ENCODE assay signal across 8 cellular contexts in the genomic region with DNA sequence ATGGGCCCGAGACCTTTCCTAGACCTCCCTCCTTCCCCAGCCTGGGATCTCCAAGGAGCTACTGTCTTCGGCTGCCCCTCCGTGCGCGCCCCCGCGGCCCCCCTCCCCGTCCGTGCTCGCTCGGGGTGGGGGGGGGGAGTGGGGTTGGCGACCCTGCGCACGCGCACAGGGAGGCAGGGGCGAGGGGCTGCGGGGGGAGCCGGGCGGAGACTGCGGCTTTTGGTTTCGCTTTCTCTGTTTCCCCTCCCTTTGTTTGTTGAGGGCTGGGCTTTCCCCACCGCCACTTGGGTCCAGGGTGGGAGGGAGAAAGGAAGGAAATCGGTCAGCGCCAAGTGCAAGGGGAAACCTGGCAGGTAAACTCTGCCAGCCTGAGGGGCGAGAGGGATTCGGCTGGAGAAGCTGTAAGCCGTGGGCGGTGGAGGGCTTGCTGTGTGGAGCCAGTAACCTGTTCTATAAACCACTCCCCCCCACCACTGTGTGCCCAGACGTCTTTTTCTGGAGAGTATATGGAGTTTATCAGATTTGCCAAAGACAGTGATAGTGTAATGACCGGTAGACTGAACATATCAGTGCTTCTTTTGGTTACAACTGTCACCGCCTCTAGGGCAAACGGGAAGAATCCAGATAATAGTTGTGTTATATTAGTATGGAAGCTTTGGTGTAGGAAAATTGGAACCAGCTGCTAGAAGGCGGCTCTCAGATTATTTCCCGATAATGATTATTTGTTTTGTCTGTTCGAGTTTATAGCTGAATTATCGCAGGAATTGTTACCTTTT. TPM values are rescaled to one million over a fixed set of nuclear protein-coding genes. Genes with fewer than 3 reads are reported as not detected.
A peak's percentile ranks its signal among the peaks of the same experiment; 100 is the strongest.
DNase-seq lines count a peak whose midpoint lies in the region; ATAC-seq lines count a peak whose summit lies in the region.

No MANE protein-coding gene starts in this region.

- H3K36me3 Mint-ChIP-seq in activated CD4-positive, alpha-beta memory T cell treated with anti-CD3 and anti-CD28 coated beads for 36 hours = peaks cover 55% of the 10 kb centered on the region

- POLR2A ChIA-PET in activated CD4-positive, alpha-beta memory T cell treated with anti-CD3 and anti-CD28 coated beads for 36 hours (lab: Charles Lee) = interaction anchor here (0.8 to 3.7 kb wide), 12 partner anchors 9 to 265 kb away, joined by 3 to 33 read pairs (median 8); a partner anchor contains a TSS

- peak overlapping the region; percentile 98 for H3K4me3 Mint-ChIP-seq in activated CD4-positive, alpha-beta memory T cell treated with anti-CD3 and anti-CD28 coated beads for 36 hours

- H3K27ac Mint-ChIP-seq in activated CD4-positive, alpha-beta memory T cell treated with anti-CD3 and anti-CD28 coated beads for 36 hours = peak overlapping the region; percentile 95

- DNase-seq in SIG-M5 treated with dmso at 0.1 percent for 504 hours (lab: John Stamatoyannopoulos, UW; ENCODE audit: unreplicated experiment) (peak; percentile 42), SIG-M5 (lab: John Stamatoyannopoulos, UW) (no peak), NCI-H345 treated with DMSO at 0.1 percent for 48 hours (lab: John Stamatoyannopoulos, UW; ENCODE audit: unreplicated experiment) (peak; percentile 48), ecto neural progenitor cell (ENCODE audit: low spot score) (peak; percentile 82), medulla oblongata (ENCODE audit: extremely low spot score) (peak; percentile 69)
- DNase-seq in activated CD4-positive, alpha-beta memory T cell treated with anti-CD3 and anti-CD28 coated beads for 36 hours = peak; percentile 89
- DNase-seq in stimulated activated CD8-positive, alpha-beta memory T cell treated with anti-CD3 and anti-CD28 coated beads, Interleukin-12 subunit alpha, Interleukin-12 subunit beta, amount 100 ng/mL, for 4 hours (ENCODE audit: low read depth) = peak; percentile 74

- H3K9me3 Mint-ChIP-seq in activated CD4-positive, alpha-beta memory T cell treated with anti-CD3 and anti-CD28 coated beads for 36 hours = no peaks in the 10 kb centered on the region

- intact Hi-C loops in activated CD4-positive, alpha-beta memory T cell treated with anti-CD3 and anti-CD28 coated beads for 36 hours (cut with micrococcal nuclease) = loop anchor here (1.0 kb wide), 7 partner anchors 19 to 473 kb away; a partner anchor contains a TSS

- CTCF ChIA-PET in activated CD4-positive, alpha-beta memory T cell treated with anti-CD3 and anti-CD28 coated beads for 36 hours (lab: Charles Lee) = interaction anchor here (0.6 to 1.3 kb wide), 3 partner anchors 145 to 201 kb away, joined by 3 to 5 read pairs (median 5); no protein-coding TSS in a partner anchor

- H3K4me1 Mint-ChIP-seq in activated CD4-positive, alpha-beta memory T cell treated with anti-CD3 and anti-CD28 coated beads for 36 hours (ENCODE audit: low read depth) = peaks cover 59% of the 10 kb centered on the region

- peak; percentile 30 for ATAC-seq in HG03103 (IDR thresholded peaks at IDR 0.05; ENCODE audit: low read depth, unreplicated experiment)

- no peaks in the 10 kb centered on the region for H3K27me3 Mint-ChIP-seq in activated CD4-positive, alpha-beta memory T cell treated with anti-CD3 and anti-CD28 coated beads for 36 hours

RNA-seq across cellular contexts. Expression of a gene that starts 0.7 kb away (rescaled TPM):
- 100 to 1,000 TPM; 173 to 184 TPM for total RNA-seq in activated CD4-positive, alpha-beta memory T cell treated with anti-CD3 and anti-CD28 coated beads for 36 hours

RNA-seq across cellular contexts. Expression of a gene that starts 24.3 kb away (rescaled TPM):
- 10 to 100 TPM; 43.7 to 45.9 TPM for total RNA-seq in activated CD4-positive, alpha-beta memory T cell treated with anti-CD3 and anti-CD28 coated beads for 36 hours

RNA-seq across cellular contexts. Expression of a gene that starts 50.7 kb away (rescaled TPM):
- total RNA-seq in activated CD4-positive, alpha-beta memory T cell treated with anti-CD3 and anti-CD28 coated beads for 36 hours = 10 to 100 TPM; 25.8 to 26.1 TPM
